Comparison of ENCODE assay signal across 1 cellular context in the genomic region with DNA sequence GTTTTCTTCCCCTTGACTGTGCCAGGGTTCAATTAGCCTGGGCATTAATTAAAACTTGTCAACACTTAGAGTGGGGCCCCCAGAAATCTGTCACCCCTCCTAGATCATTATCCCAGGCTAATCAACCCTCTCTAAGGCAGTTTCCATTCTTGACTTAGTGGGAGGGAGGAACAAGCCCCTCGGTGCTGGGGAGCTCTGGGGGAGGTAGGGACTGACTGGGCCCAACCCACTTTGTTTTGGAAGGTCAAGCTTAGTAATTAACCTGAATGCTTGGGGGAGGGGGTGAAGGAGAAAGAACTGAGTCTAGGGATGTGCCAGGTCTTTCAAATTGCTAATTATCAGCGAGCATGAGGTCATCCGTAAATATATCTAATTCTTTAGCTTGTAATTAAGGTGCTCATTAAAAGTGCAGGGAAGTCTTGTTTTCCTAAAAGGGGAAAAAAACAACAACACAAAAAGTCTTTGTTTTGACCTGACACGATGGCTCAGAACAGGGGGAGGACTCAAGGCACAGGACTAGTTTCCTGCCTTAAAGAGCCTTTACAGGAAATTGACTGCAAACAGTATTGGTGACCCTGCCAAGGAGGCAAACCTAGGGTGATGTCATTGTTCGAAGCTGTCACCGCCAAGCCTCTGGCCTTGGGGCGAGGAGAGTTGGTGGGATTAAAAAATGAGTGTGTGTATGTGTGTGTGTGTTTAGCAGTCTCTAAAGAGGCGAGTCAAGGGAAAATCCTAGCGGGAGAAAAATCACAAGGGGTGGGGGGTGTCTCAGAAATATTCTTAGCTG.
TF ChIP-seq lines count a peak whose summit lies in the region.

No MANE protein-coding gene starts in this region.

TF ChIP-seq in GM12878, 131 proteins besides CTCF, POLR2A, EP300 and RAD21:
- TF ChIP-seq, protein P1, sequence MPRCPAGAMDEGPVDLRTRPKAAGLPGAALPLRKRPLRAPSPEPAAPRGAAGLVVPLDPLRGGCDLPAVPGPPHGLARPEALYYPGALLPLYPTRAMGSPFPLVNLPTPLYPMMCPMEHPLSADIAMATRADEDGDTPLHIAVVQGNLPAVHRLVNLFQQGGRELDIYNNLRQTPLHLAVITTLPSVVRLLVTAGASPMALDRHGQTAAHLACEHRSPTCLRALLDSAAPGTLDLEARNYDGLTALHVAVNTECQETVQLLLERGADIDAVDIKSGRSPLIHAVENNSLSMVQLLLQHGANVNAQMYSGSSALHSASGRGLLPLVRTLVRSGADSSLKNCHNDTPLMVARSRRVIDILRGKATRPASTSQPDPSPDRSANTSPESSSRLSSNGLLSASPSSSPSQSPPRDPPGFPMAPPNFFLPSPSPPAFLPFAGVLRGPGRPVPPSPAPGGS (IDR thresholded peaks at IDR 0.05; ENCODE audit: borderline replicate concordance, insufficient read depth, low read depth, low read length, poor library complexity, severe bottlenecking): peak; percentile 21
- peak; percentile 34 for TF ChIP-seq MTA2 (IDR thresholded peaks at IDR 0.05; ENCODE audit: low read depth)
- no peak for TF ChIP-seq BCL11A (IDR thresholded peaks at IDR 0.05; ENCODE audit: low read depth, low read length)
- TF ChIP-seq, protein P2, sequence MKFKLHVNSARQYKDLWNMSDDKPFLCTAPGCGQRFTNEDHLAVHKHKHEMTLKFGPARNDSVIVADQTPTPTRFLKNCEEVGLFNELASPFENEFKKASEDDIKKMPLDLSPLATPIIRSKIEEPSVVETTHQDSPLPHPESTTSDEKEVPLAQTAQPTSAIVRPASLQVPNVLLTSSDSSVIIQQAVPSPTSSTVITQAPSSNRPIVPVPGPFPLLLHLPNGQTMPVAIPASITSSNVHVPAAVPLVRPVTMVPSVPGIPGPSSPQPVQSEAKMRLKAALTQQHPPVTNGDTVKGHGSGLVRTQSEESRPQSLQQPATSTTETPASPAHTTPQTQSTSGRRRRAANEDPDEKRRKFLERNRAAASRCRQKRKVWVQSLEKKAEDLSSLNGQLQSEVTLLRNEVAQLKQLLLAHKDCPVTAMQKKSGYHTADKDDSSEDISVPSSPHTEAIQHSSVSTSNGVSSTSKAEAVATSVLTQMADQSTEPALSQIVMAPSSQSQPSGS (IDR thresholded peaks at IDR 0.05; ENCODE audit: low read length): peak; percentile 50
- TF ChIP-seq, protein P3, sequence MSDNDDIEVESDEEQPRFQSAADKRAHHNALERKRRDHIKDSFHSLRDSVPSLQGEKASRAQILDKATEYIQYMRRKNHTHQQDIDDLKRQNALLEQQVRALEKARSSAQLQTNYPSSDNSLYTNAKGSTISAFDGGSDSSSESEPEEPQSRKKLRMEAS (IDR thresholded peaks at IDR 0.05; ENCODE audit: low read depth, low read length): no peak
- TF ChIP-seq FOXK2 (IDR thresholded peaks at IDR 0.05): no peak
- TF ChIP-seq, protein P4, sequence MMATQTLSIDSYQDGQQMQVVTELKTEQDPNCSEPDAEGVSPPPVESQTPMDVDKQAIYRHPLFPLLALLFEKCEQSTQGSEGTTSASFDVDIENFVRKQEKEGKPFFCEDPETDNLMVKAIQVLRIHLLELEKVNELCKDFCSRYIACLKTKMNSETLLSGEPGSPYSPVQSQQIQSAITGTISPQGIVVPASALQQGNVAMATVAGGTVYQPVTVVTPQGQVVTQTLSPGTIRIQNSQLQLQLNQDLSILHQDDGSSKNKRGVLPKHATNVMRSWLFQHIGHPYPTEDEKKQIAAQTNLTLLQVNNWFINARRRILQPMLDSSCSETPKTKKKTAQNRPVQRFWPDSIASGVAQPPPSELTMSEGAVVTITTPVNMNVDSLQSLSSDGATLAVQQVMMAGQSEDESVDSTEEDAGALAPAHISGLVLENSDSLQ (IDR thresholded peaks at IDR 0.05): peak; percentile 12; the same call in 1 of the 2 replicates
- peak; percentile 25; the same call in 1 of the 2 replicates for TF ChIP-seq GABPA (IDR thresholded peaks at IDR 0.05; ENCODE audit: low read depth)
- no peak for TF ChIP-seq DPF2 (IDR thresholded peaks at IDR 0.05)
- no peak for TF ChIP-seq SIN3A (IDR thresholded peaks at IDR 0.05; ENCODE audit: low read depth, low read length)
- TF ChIP-seq EED (IDR thresholded peaks at IDR 0.05; ENCODE audit: low read depth): no peak
- peak; percentile 91 for TF ChIP-seq ATF7 (IDR thresholded peaks at IDR 0.05; ENCODE audit: low read depth)
- TF ChIP-seq CREM (IDR thresholded peaks at IDR 0.05; ENCODE audit: low read depth): 0 out of 2 replicates have a peak, but pooled peaks have one; percentile 34
- TF ChIP-seq, protein P5, sequence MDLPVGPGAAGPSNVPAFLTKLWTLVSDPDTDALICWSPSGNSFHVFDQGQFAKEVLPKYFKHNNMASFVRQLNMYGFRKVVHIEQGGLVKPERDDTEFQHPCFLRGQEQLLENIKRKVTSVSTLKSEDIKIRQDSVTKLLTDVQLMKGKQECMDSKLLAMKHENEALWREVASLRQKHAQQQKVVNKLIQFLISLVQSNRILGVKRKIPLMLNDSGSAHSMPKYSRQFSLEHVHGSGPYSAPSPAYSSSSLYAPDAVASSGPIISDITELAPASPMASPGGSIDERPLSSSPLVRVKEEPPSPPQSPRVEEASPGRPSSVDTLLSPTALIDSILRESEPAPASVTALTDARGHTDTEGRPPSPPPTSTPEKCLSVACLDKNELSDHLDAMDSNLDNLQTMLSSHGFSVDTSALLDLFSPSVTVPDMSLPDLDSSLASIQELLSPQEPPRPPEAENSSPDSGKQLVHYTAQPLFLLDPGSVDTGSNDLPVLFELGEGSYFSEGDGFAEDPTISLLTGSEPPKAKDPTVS (IDR thresholded peaks at IDR 0.05; ENCODE audit: low read depth, low read length): no peak
- no peak for TF ChIP-seq MEF2A (IDR thresholded peaks at IDR 0.05; ENCODE audit: insufficient read depth, low read depth, low read length)
- no peak for TF ChIP-seq LARP7 (IDR thresholded peaks at IDR 0.05)
- 0 out of 2 replicates have a peak, but pooled peaks have one; percentile 32 for TF ChIP-seq CREB1 (IDR thresholded peaks at IDR 0.05; ENCODE audit: low read depth)
- TF ChIP-seq KDM1A (IDR thresholded peaks at IDR 0.05; ENCODE audit: borderline replicate concordance): no peak
- TF ChIP-seq, protein P6, sequence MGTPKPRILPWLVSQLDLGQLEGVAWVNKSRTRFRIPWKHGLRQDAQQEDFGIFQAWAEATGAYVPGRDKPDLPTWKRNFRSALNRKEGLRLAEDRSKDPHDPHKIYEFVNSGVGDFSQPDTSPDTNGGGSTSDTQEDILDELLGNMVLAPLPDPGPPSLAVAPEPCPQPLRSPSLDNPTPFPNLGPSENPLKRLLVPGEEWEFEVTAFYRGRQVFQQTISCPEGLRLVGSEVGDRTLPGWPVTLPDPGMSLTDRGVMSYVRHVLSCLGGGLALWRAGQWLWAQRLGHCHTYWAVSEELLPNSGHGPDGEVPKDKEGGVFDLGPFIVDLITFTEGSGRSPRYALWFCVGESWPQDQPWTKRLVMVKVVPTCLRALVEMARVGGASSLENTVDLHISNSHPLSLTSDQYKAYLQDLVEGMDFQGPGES (IDR thresholded peaks at IDR 0.05): no peak
- TF ChIP-seq IKZF1 (conservative IDR thresholded peaks at IDR 0.05): no peak
- TF ChIP-seq ZNF24 (IDR thresholded peaks at IDR 0.05): no peak
